Comparison of ENCODE assay signal across 8 cellular contexts in the genomic region with DNA sequence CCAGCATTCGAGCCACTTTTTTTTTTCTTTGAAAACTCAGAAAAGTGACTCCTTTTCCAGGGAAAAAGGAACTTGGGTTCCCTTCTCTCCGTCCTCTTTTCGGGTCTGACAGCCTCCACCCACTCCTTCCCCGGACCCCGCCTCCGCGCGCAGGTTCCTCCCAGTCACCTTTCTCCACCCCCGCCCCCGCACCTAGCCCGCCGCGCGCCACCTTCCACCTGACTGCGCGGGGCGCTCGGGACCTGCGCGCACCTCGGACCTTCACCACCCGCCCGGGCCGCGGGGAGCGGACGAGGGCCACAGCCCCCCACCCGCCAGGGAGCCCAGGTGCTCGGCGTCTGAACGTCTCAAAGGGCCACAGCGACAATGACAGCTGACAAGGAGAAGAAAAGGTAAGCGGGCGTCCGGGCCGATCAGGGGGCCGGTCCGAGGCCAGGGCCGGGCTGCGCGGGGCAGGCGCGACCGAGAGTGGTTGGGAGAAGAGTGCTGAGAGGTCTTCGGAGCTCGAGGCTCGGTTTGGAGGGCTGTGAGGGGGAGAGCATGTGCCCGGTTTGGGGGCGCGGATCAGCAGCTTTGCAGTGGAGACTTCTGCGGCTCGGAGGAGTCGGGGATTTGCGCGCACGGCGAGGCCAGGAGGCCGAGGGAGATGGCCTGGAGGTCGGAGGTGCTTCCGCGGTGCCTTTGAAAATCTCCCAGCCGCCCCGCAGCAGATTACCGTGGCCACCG. TPM values are rescaled to one million over a fixed set of nuclear protein-coding genes. Genes with fewer than 3 reads are reported as not detected.
DNase-seq lines count a peak whose midpoint lies in the region; ATAC-seq and TF ChIP-seq lines count a peak whose summit lies in the region.

No MANE protein-coding gene starts in this region.

- no peaks in the 10 kb centered on the region for H3K9me3 Mint-ChIP-seq in immature natural killer cell

- H3K9me3 ChIP-seq in T-helper 17 cell (ENCODE audit: control insufficient read depth, low read length, poor library complexity, severe bottlenecking) = no peaks in the 10 kb centered on the region

- peak overlapping the region; percentile 94 for H3K4me3 ChIP-seq in AG09309 (ENCODE audit: control insufficient read depth, low read depth, low read length)

- H3K4me1 Mint-ChIP-seq in T-helper 17 cell (peaks cover 34% of the 10 kb centered on the region), immature natural killer cell (peaks cover 26 to 28% of the 10 kb centered on the region in 2 donors)

- TF ChIP-seq CTCF in AG09309 (IDR thresholded peaks at IDR 0.05; ENCODE audit: control insufficient read depth, insufficient read depth, low read depth, low read length, missing control alignments) = no peak

- ATAC-seq in GM19324 (IDR thresholded peaks at IDR 0.05; ENCODE audit: low FRiP score, unreplicated experiment) (peak; percentile 49), HG03571 (IDR thresholded peaks at IDR 0.05; ENCODE audit: unreplicated experiment) (peak; percentile 36), T-helper 17 cell (peak; percentile 74)

- H3K27ac Mint-ChIP-seq in T-helper 17 cell = peak overlapping the region; percentile 21
- peak overlapping the region in 5 of 6 donors; percentile 46 to 76 (median 55) for H3K27ac Mint-ChIP-seq in immature natural killer cell

- DNase-seq in AG09309 (ENCODE audit: low read depth) (no peak), T-helper 17 cell (peak; percentile 42 to 68 (median 63)), astrocyte of the hippocampus (ENCODE audit: low read depth, low spot score) (peak; percentile 46), immature natural killer cell (peak; percentile 44 to 52 (median 48)), NCI-H69 (lab: John Stamatoyannopoulos, UW) (no peak)
- DNase-seq in stimulated activated CD4-positive, alpha-beta T cell treated with anti-CD3 and anti-CD28 coated beads, Interleukin-15, amount 100 ng/mL, for 24 hours = peak; percentile 77

- H3K27me3 Mint-ChIP-seq in T-helper 17 cell = peaks cover 48% of the 10 kb centered on the region
- H3K27me3 Mint-ChIP-seq in immature natural killer cell (ENCODE audit: low read depth in 3 of 3) = peaks cover 11 to 39% (median 19%) of the 10 kb centered on the region in 3 donors

- peak overlapping the region; percentile 92 for H3K4me3 Mint-ChIP-seq in T-helper 17 cell
- H3K4me3 Mint-ChIP-seq in immature natural killer cell = peak overlapping the region; percentile 85 to 93 (median 88)

- H3K36me3 Mint-ChIP-seq in T-helper 17 cell (ENCODE audit: low read depth) (no peaks in the 10 kb centered on the region), immature natural killer cell (no peaks in the 10 kb centered on the region)

RNA-seq across cellular contexts. Expression of gene EPAS1, which starts 0.5 kb away (rescaled TPM):
- total RNA-seq in T-helper 17 cell = 1 to 10 TPM in 1 of 2 donors, under 1 TPM in 1; 0.97 to 9.1 TPM
- polyA plus RNA-seq in immature natural killer cell = under 1 TPM; 0.05 to 0.69 (median 0.08) TPM

Comparison
In these comparisons a context has a peak if more than half of its experiments do, and no peak if none do; other contexts are left out.
1. DNase-seq: peak in T-helper 17 cell (3 of 3), astrocyte of the hippocampus (single experiment), immature natural killer cell (3 of 3) and stimulated activated CD4-positive, alpha-beta T cell treated with anti-CD3 and anti-CD28 coated beads, Interleukin-15, amount 100 ng/mL, for 24 hours (single experiment); none in AG09309 (single experiment) and NCI-H69 (single experiment).
2. Peak in every context shown above with its lines, with median percentiles within 50 percentile points of each other: ATAC-seq.